Comparison of ENCODE assay signal across 27 cellular contexts in the genomic region with DNA sequence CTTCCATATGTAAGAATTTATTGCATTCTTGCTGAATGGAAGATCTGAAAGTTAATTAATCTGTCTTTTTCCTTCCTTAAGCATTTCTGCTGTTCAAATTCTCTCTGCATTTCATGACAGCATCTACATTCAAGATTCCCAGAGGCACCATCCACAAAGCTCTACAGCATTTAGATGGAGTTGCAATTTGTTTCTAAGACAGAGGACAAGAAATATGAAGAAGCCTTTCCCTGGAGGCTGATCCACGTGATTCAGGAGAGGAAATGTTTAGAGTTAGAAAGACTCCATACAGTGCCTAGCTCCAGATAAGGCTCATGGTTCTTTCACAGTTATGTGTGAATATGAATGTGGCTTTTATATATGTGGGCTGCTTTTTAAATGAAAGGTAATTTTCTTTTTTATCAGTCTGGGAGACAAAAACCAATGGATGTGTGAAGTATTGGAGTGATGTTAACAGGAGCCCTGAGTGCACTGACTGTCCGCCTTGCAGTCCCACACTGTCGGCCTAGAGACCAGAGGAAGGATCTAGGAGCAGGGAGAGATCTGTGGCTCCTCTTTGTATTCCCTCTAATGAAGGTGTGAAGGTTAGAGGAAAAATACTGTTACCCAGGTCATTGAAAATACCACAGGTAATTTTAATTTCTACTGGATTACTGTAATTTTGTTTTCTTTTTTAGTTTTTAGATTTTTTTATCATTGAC.
"Had no signal": no experiment of that assay in that cellular context is flagged by ENCODE, and none has a peak within 500 bp of the region (broad histone marks: within the 10 kb centered on the region; RNA-seq: fewer than 3 reads in every experiment).

No MANE protein-coding gene starts in this region.

- H3K4me2 ChIP-seq: hepatocyte, smooth muscle cell had no signal

- H3K4me3 Mint-ChIP-seq: activated T-cell treated with anti-CD3 and anti-CD28 coated beads, Interleukin-2, amount 50 U/mL, for 24 hours; activated T-helper 17 cell treated with anti-CD3 and anti-CD28 coated beads, Interleukin-2, amount 50 U/mL, for 72 hours; natural killer cell treated with Interleukin-12 subunit alpha and Interleukin-12 subunit beta and Interleukin-15 and Interleukin-18, amount 100 ng/mL, for 72 hours; stimulated activated memory B cell treated with anti-CD40 and anti-IgM and Interleukin-4, amounts not matched to agents 10 μg/mL and 1 μg/mL and 100 μg/mL, for 72 hours had no signal

- H3K36me3 ChIP-seq: ascending aorta, left ventricle myocardium inferior, sigmoid colon, stomach, transverse colon, vagina had no signal

- ATAC-seq: activated naive CD4-positive, alpha-beta T cell treated with anti-CD3 and anti-CD28 coated beads, Interleukin-2, amount 50 U/mL, for 72 hours; activated T-helper 17 cell treated with anti-CD3 and anti-CD28 coated beads, Interleukin-2, amount 50 U/mL, for 72 hours; natural killer cell treated with Interleukin-12 subunit alpha and Interleukin-12 subunit beta and Interleukin-15 and Interleukin-18, amount 100 ng/mL, for 72 hours; stimulated activated memory B cell treated with anti-CD40 and anti-IgM and Interleukin-4, amounts not matched to agents 10 μg/mL and 1 μg/mL and 100 μg/mL, for 72 hours had no signal

- H3K36me3 Mint-ChIP-seq: activated naive CD4-positive, alpha-beta T cell treated with anti-CD3 and anti-CD28 coated beads, Interleukin-2, amount 50 U/mL, for 72 hours; natural killer cell treated with Interleukin-12 subunit alpha and Interleukin-12 subunit beta and Interleukin-15 and Interleukin-18, amount 100 ng/mL, for 72 hours; stimulated activated memory B cell treated with anti-CD40 and anti-IgM and Interleukin-4, amounts not matched to agents 10 μg/mL and 1 μg/mL and 100 μg/mL, for 72 hours had no signal

- H3K4me1 ChIP-seq: ascending aorta, sigmoid colon, stomach, transverse colon, vagina had no signal

- H3K9me3 ChIP-seq: ascending aorta, left ventricle myocardium inferior, sigmoid colon, stomach, transverse colon, vagina had no signal

- DNase-seq: activated CD4-positive, alpha-beta T cell treated with anti-CD3 and anti-CD28 coated beads for 1 hour; activated CD4-positive, alpha-beta T cell treated with anti-CD3 and anti-CD28 coated beads, Interleukin-2, amount 50 U/mL, for 1 hour; activated CD8-positive, alpha-beta memory T cell treated with anti-CD3 and anti-CD28 coated beads for 24 hours; activated CD8-positive, alpha-beta memory T cell treated with anti-CD3 and anti-CD28 coated beads, Interleukin-2, amount 50 U/mL, for 4 hours; activated T-cell treated with anti-CD3 and anti-CD28 coated beads, Interleukin-2, amount 50 U/mL, for 24 hours; central memory CD4-positive, alpha-beta T cell; dermis blood vessel endothelial cell; effector CD8-positive, alpha-beta T cell; glutamatergic neuron; left ventricle myocardium inferior; midbrain; occipital lobe; posterior cingulate gyrus; sigmoid colon; stimulated activated CD4-positive, alpha-beta T cell treated with anti-CD3 and anti-CD28 coated beads, Interleukin-15, amount 100 ng/mL, for 24 hours; stomach; T-helper 2 cell; transverse colon had no signal

- H3K4me3 ChIP-seq: ascending aorta, hepatocyte, left ventricle myocardium inferior, sigmoid colon, smooth muscle cell, stomach, transverse colon, vagina had no signal

- H2AFZ ChIP-seq: hepatocyte had no signal

- H3K4me1 Mint-ChIP-seq: activated T-helper 17 cell treated with anti-CD3 and anti-CD28 coated beads, Interleukin-2, amount 50 U/mL, for 72 hours had no signal

- H3K27ac ChIP-seq: ascending aorta, hepatocyte, left ventricle myocardium inferior, sigmoid colon, stomach, transverse colon, vagina, VCaP had no signal

- H3K79me2 ChIP-seq: hepatocyte had no signal

- H3K27ac Mint-ChIP-seq: activated naive CD4-positive, alpha-beta T cell treated with anti-CD3 and anti-CD28 coated beads, Interleukin-2, amount 50 U/mL, for 72 hours; activated T-cell treated with anti-CD3 and anti-CD28 coated beads, Interleukin-2, amount 50 U/mL, for 24 hours; activated T-helper 17 cell treated with anti-CD3 and anti-CD28 coated beads, Interleukin-2, amount 50 U/mL, for 72 hours; natural killer cell treated with Interleukin-12 subunit alpha and Interleukin-12 subunit beta and Interleukin-15 and Interleukin-18, amount 100 ng/mL, for 72 hours; stimulated activated memory B cell treated with anti-CD40 and anti-IgM and Interleukin-4, amounts not matched to agents 10 μg/mL and 1 μg/mL and 100 μg/mL, for 72 hours had no signal

- H3K9me3 Mint-ChIP-seq: activated naive CD4-positive, alpha-beta T cell treated with anti-CD3 and anti-CD28 coated beads, Interleukin-2, amount 50 U/mL, for 72 hours; activated T-cell treated with anti-CD3 and anti-CD28 coated beads, Interleukin-2, amount 50 U/mL, for 24 hours; activated T-helper 17 cell treated with anti-CD3 and anti-CD28 coated beads, Interleukin-2, amount 50 U/mL, for 72 hours; natural killer cell treated with Interleukin-12 subunit alpha and Interleukin-12 subunit beta and Interleukin-15 and Interleukin-18, amount 100 ng/mL, for 72 hours; stimulated activated memory B cell treated with anti-CD40 and anti-IgM and Interleukin-4, amounts not matched to agents 10 μg/mL and 1 μg/mL and 100 μg/mL, for 72 hours had no signal

- H3K27me3 ChIP-seq: ascending aorta, hepatocyte, sigmoid colon, stomach, transverse colon, vagina had no signal

- H3K27me3 Mint-ChIP-seq: natural killer cell treated with Interleukin-12 subunit alpha and Interleukin-12 subunit beta and Interleukin-15 and Interleukin-18, amount 100 ng/mL, for 72 hours; stimulated activated memory B cell treated with anti-CD40 and anti-IgM and Interleukin-4, amounts not matched to agents 10 μg/mL and 1 μg/mL and 100 μg/mL, for 72 hours had no signal
